ENCODE assay signal across 17 cellular contexts in the genomic region with DNA sequence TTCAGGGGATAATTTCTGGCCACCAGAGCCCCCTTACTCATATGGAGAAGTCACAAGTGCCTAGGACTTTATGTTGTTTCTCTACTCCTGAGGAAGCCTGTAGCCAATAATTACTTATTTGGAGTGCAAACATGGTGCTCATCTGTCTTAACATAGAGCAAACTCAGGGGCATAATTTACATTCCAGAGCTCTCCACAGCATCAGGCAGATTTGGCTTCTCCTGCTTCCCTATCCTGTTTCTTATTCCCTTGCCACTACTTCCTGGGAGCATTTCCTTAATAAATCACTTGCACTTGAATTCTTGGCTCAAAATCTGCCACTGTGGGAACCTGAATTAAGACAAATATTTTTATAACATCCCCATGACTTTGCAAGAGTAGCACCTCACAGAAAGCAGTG.
DNase-seq lines count a peak whose midpoint lies in the region; ATAC-seq and TF ChIP-seq lines count a peak whose summit lies in the region.
"Had no signal": no experiment of that assay in that cellular context is flagged by ENCODE, and none has a peak within 500 bp of the region (broad histone marks: within the 10 kb centered on the region; RNA-seq: fewer than 3 reads in every experiment).

No MANE protein-coding gene starts in this region.

- no peak overlapping the region for H3K27ac ChIP-seq in SK-N-SH (ENCODE audit: low read depth in 2 of 2, low read length in 1 of 2)
- H3K27ac ChIP-seq: 22Rv1, A549 had no signal

- H2AFZ ChIP-seq in SK-N-SH (ENCODE audit: low read depth), result no peak overlapping the region

- H3K9me3 ChIP-seq in SK-N-SH, result no peaks in the 10 kb centered on the region
- H3K9me3 ChIP-seq: A549, HAP-1 had no signal

- no peaks in the 10 kb centered on the region for H4K20me1 ChIP-seq in SK-N-SH (ENCODE audit: insufficient read depth)

- no peaks in the 10 kb centered on the region for H3F3A ChIP-seq in SK-N-SH (replicated peaks; ENCODE audit: insufficient read depth)

- no peak for TF ChIP-seq RAD21 in SK-N-SH (IDR thresholded peaks at IDR 0.05; ENCODE audit: low read length)

- H3K4me2 ChIP-seq in SK-N-SH, result no peak overlapping the region
- H3K4me2 ChIP-seq: A549 had no signal

- H3K4me3 ChIP-seq in SK-N-SH (ENCODE audit: low read depth in 2 of 2, low read length in 1 of 2) (no peak overlapping the region), fibroblast of pulmonary artery (replicated peaks; ENCODE audit: low read depth, low read length) (no peak overlapping the region)
- H3K4me3 ChIP-seq: A549, HAP-1 had no signal

- CTCF ChIA-PET in SK-N-SH (lab: Yijun Ruan, JAX), result no interaction called here

- H3K9me2 ChIP-seq in SK-N-SH, result no peaks in the 10 kb centered on the region

- no peaks in the 10 kb centered on the region for H3K4me1 ChIP-seq in SK-N-SH (ENCODE audit: control insufficient read depth in 1 of 2, insufficient read depth in 2 of 2, low read depth in 1 of 2, low read length in 1 of 2)
- H3K4me1 ChIP-seq: A549, HAP-1 had no signal

- no peaks in the 10 kb centered on the region for H3K27me3 ChIP-seq in SK-N-SH (ENCODE audit: insufficient read depth)

- POLR2A ChIA-PET in SK-N-SH (lab: Yijun Ruan, JAX), result no interaction called here

- no peak overlapping the region for H3K9ac ChIP-seq in SK-N-SH

- no peak for DNase-seq in SK-N-SH
- DNase-seq in fibroblast of pulmonary artery (ENCODE audit: low read depth), result peak; percentile 19
- peak; percentile 14 for DNase-seq in left kidney (ENCODE audit: low read depth, low spot score)
- DNase-seq in OCI-M2 (lab: John Stamatoyannopoulos, UW; ENCODE audit: unreplicated experiment), result no peak
- no peak for DNase-seq in GF-D8 (lab: John Stamatoyannopoulos, UW)
- DNase-seq: C1 segment of cervical spinal cord; Calu3; CD4-positive, alpha-beta memory T cell; COR-L47; DMS53; DMS79 treated with DMSO at 0.1 percent for 48 hours; GOT3; HFFc6 had no signal

- no peaks in the 10 kb centered on the region for H3K79me2 ChIP-seq in SK-N-SH (ENCODE audit: insufficient read depth)

- TF ChIP-seq CTCF in SK-N-SH (IDR thresholded peaks at IDR 0.05), result no peak
- no peak for TF ChIP-seq CTCF in fibroblast of pulmonary artery (IDR thresholded peaks at IDR 0.05; ENCODE audit: low read length, missing control alignments)

- ATAC-seq in SK-N-SH treated with all-trans-retinoic acid at 6 μM for 48 hours, result peak; percentile 61
- ATAC-seq: A549 had no signal

- no peak for TF ChIP-seq EP300 in SK-N-SH (IDR thresholded peaks at IDR 0.05; ENCODE audit: borderline replicate concordance in 1 of 2, low read depth in 1 of 2, low read length in 1 of 2)

- no peaks in the 10 kb centered on the region for H3K36me3 ChIP-seq in SK-N-SH (replicated peaks in 1 of 2; ENCODE audit: control insufficient read depth in 1 of 2, insufficient read depth in 2 of 2, low read length in 1 of 2)
- H3K36me3 ChIP-seq: HAP-1 had no signal

TF ChIP-seq in SK-N-SH treated with all-trans-retinoic acid at 6 μM for 48 hours, 23 proteins besides CTCF, POLR2A, EP300 and RAD21:
- no peak for TF ChIP-seq ZNF70 (CRISPR knock-in tag; IDR thresholded peaks at IDR 0.05)
- no peak for TF ChIP-seq ZNF565 (CRISPR knock-in tag; conservative IDR thresholded peaks at IDR 0.05; ENCODE audit: low read depth)
- TF ChIP-seq ZFP3 (CRISPR knock-in tag; IDR thresholded peaks at IDR 0.05), result no peak
- TF ChIP-seq, protein P1, sequence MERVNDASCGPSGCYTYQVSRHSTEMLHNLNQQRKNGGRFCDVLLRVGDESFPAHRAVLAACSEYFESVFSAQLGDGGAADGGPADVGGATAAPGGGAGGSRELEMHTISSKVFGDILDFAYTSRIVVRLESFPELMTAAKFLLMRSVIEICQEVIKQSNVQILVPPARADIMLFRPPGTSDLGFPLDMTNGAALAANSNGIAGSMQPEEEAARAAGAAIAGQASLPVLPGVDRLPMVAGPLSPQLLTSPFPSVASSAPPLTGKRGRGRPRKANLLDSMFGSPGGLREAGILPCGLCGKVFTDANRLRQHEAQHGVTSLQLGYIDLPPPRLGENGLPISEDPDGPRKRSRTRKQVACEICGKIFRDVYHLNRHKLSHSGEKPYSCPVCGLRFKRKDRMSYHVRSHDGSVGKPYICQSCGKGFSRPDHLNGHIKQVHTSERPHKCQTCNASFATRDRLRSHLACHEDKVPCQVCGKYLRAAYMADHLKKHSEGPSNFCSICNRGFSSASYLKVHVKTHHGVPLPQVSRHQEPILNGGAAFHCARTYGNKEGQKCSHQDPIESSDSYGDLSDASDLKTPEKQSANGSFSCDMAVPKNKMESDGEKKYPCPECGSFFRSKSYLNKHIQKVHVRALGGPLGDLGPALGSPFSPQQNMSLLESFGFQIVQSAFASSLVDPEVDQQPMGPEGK (CRISPR knock-in tag; IDR thresholded peaks at IDR 0.05; ENCODE audit: borderline replicate concordance), result no peak
- no peak for TF ChIP-seq SNAI2 (CRISPR knock-in tag; IDR thresholded peaks at IDR 0.05)
- no peak for TF ChIP-seq OSR1 (CRISPR knock-in tag; IDR thresholded peaks at IDR 0.05)
- TF ChIP-seq PPARA (CRISPR knock-in tag; IDR thresholded peaks at IDR 0.05; ENCODE audit: borderline replicate concordance), result no peak
- TF ChIP-seq, protein P2, sequence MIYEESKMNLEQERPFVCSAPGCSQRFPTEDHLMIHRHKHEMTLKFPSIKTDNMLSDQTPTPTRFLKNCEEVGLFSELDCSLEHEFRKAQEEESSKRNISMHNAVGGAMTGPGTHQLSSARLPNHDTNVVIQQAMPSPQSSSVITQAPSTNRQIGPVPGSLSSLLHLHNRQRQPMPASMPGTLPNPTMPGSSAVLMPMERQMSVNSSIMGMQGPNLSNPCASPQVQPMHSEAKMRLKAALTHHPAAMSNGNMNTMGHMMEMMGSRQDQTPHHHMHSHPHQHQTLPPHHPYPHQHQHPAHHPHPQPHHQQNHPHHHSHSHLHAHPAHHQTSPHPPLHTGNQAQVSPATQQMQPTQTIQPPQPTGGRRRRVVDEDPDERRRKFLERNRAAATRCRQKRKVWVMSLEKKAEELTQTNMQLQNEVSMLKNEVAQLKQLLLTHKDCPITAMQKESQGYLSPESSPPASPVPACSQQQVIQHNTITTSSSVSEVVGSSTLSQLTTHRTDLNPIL (CRISPR knock-in tag; IDR thresholded peaks at IDR 0.05; ENCODE audit: low read depth), result no peak
- no peak for TF ChIP-seq TOX (CRISPR knock-in tag; IDR thresholded peaks at IDR 0.05; ENCODE audit: borderline replicate concordance)
- no peak for TF ChIP-seq TCF4 (CRISPR knock-in tag; IDR thresholded peaks at IDR 0.05; ENCODE audit: borderline replicate concordance)
- TF ChIP-seq ZC3H10 (CRISPR knock-in tag; IDR thresholded peaks at IDR 0.05), result no peak

TF ChIP-seq in SK-N-SH, 30 proteins besides CTCF, POLR2A, EP300 and RAD21:
- TF ChIP-seq MXI1 (IDR thresholded peaks at IDR 0.05; ENCODE audit: low read depth, low read length) (no peak), TAF1 (IDR thresholded peaks at IDR 0.05; ENCODE audit: borderline replicate concordance, low read depth, low read length) (no peak), SMC3 (IDR thresholded peaks at IDR 0.05; ENCODE audit: low read depth, low read length) (no peak), SIN3A (IDR thresholded peaks at IDR 0.05; ENCODE audit: borderline replicate concordance, low read depth, low read length) (no peak)
- TF ChIP-seq, protein P3, sequence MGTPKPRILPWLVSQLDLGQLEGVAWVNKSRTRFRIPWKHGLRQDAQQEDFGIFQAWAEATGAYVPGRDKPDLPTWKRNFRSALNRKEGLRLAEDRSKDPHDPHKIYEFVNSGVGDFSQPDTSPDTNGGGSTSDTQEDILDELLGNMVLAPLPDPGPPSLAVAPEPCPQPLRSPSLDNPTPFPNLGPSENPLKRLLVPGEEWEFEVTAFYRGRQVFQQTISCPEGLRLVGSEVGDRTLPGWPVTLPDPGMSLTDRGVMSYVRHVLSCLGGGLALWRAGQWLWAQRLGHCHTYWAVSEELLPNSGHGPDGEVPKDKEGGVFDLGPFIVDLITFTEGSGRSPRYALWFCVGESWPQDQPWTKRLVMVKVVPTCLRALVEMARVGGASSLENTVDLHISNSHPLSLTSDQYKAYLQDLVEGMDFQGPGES (IDR thresholded peaks at IDR 0.05; ENCODE audit: low read depth, low read length), result no peak
- TF ChIP-seq, protein P4, sequence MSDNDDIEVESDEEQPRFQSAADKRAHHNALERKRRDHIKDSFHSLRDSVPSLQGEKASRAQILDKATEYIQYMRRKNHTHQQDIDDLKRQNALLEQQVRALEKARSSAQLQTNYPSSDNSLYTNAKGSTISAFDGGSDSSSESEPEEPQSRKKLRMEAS (IDR thresholded peaks at IDR 0.05; ENCODE audit: low read depth), result no peak
- TF ChIP-seq, protein P5, sequence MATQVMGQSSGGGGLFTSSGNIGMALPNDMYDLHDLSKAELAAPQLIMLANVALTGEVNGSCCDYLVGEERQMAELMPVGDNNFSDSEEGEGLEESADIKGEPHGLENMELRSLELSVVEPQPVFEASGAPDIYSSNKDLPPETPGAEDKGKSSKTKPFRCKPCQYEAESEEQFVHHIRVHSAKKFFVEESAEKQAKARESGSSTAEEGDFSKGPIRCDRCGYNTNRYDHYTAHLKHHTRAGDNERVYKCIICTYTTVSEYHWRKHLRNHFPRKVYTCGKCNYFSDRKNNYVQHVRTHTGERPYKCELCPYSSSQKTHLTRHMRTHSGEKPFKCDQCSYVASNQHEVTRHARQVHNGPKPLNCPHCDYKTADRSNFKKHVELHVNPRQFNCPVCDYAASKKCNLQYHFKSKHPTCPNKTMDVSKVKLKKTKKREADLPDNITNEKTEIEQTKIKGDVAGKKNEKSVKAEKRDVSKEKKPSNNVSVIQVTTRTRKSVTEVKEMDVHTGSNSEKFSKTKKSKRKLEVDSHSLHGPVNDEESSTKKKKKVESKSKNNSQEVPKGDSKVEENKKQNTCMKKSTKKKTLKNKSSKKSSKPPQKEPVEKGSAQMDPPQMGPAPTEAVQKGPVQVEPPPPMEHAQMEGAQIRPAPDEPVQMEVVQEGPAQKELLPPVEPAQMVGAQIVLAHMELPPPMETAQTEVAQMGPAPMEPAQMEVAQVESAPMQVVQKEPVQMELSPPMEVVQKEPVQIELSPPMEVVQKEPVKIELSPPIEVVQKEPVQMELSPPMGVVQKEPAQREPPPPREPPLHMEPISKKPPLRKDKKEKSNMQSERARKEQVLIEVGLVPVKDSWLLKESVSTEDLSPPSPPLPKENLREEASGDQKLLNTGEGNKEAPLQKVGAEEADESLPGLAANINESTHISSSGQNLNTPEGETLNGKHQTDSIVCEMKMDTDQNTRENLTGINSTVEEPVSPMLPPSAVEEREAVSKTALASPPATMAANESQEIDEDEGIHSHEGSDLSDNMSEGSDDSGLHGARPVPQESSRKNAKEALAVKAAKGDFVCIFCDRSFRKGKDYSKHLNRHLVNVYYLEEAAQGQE (IDR thresholded peaks at IDR 0.05; ENCODE audit: low read depth, low read length), result no peak
- TF ChIP-seq, protein P6, sequence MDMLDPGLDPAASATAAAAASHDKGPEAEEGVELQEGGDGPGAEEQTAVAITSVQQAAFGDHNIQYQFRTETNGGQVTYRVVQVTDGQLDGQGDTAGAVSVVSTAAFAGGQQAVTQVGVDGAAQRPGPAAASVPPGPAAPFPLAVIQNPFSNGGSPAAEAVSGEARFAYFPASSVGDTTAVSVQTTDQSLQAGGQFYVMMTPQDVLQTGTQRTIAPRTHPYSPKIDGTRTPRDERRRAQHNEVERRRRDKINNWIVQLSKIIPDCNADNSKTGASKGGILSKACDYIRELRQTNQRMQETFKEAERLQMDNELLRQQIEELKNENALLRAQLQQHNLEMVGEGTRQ (IDR thresholded peaks at IDR 0.05; ENCODE audit: borderline replicate concordance, low read depth, low read length), result no peak
TF ChIP-seq in SK-N-SH: peak in this region for 0.

Comparison
In these comparisons a context has a peak if more than half of its experiments do, and no peak if none do; other contexts are left out.
1. DNase-seq: peak in fibroblast of pulmonary artery (single experiment) and left kidney (single experiment); none in SK-N-SH (single experiment), OCI-M2 (single experiment) and GF-D8 (single experiment).